Comparison of ENCODE assay signal across 13 cellular contexts in genomic region chr11:66082936-66083698, GRCh38. TPM values are rescaled to one million over a fixed set of nuclear protein-coding genes. Genes with fewer than 3 reads are reported as not detected.
DNase-seq lines count a peak whose midpoint lies in the region; ATAC-seq and TF ChIP-seq lines count a peak whose summit lies in the region.
"Had no signal": no experiment of that assay in that cellular context is flagged by ENCODE, and none has a peak within 500 bp of the region (broad histone marks: within the 10 kb centered on the region; RNA-seq: fewer than 3 reads in every experiment).

No MANE protein-coding gene starts in this region.

- intact Hi-C loops in A673 (cut with micrococcal nuclease; ENCODE audit: unreplicated experiment), result no loop called here
- intact Hi-C loops in heart right ventricle (cut with DNase I), result no loop called here
- intact Hi-C loops in posterior vena cava (cut with DNase I), result loop anchor here in 1 of 2 donors (10.0 kb wide), 1 partner anchor 122 kb away; no protein-coding TSS in a partner anchor

- H3K4me1 ChIP-seq in A673 (ENCODE audit: insufficient read depth, low read length, poor library complexity, severe bottlenecking) (peaks cover 45% of the 10 kb centered on the region), RWPE2 (ENCODE audit: insufficient read depth, poor library complexity, severe bottlenecking) (peaks cover 34% of the 10 kb centered on the region), heart right ventricle (peaks cover 14 to 73% (median 61%) of the 10 kb centered on the region in 9 donors)

- DNase-seq in A673 (ENCODE audit: low spot score) (peak; percentile 65), LHCN-M2 (ENCODE audit: low read depth) (peak; percentile 33), RWPE2 (ENCODE audit: low spot score) (no peak), heart right ventricle (no peak), foreskin melanocyte (no peak), posterior vena cava (ENCODE audit: low spot score) (no peak)
- DNase-seq: DND-41, SW 1271 had no signal

- CTCF ChIA-PET in A673 (lab: Charles Lee), result no interaction called here

- no peak for TF ChIP-seq CTCF in A673 (conservative IDR thresholded peaks at IDR 0.05; ENCODE audit: low read depth, low read length)
- no peak for TF ChIP-seq CTCF in RWPE2 (IDR thresholded peaks at IDR 0.05; ENCODE audit: poor library complexity, severe bottlenecking)
- no peak for TF ChIP-seq CTCF in heart right ventricle (IDR thresholded peaks at IDR 0.05)

- POLR2A ChIA-PET in A673 (lab: Charles Lee; ENCODE audit: low non-redundant PET), result no interaction called here

- no TSS peak for BruUV-seq in A673 (replicated peaks; lab: Mats Ljungman, UMichigan)

- H3K4me3 ChIP-seq in A673 (ENCODE audit: low read depth, low read length, poor library complexity, severe bottlenecking) (no peak overlapping the region), RWPE2 (ENCODE audit: severe bottlenecking) (no peak overlapping the region), heart right ventricle (no peak overlapping the region)
- H3K4me3 ChIP-seq: thoracic aorta had no signal

- no peaks in the 10 kb centered on the region for H3K27me3 ChIP-seq in A673 (replicated peaks; ENCODE audit: insufficient read depth, low read depth, low read length, poor library complexity)
- H3K27me3 ChIP-seq in RWPE2 (ENCODE audit: insufficient read depth, poor library complexity, severe bottlenecking), result no peaks in the 10 kb centered on the region
- H3K27me3 ChIP-seq in heart right ventricle, result no peaks in the 10 kb centered on the region

- H3K36me3 ChIP-seq in A673 (ENCODE audit: insufficient read depth, low read length, poor library complexity, severe bottlenecking) (no peaks in the 10 kb centered on the region), RWPE2 (ENCODE audit: low read depth) (peaks cover 3% of the 10 kb centered on the region), heart right ventricle (peaks cover 0 to 10% (median 0%) of the 10 kb centered on the region in 9 donors)
- H3K36me3 ChIP-seq: thoracic aorta had no signal

- H3K27ac ChIP-seq in A673 (ENCODE audit: low read depth, low read length, poor library complexity, severe bottlenecking) (peak overlapping the region; percentile 40), RWPE2 (ENCODE audit: poor library complexity, severe bottlenecking) (peak overlapping the region; percentile 63), heart right ventricle (peak overlapping the region in 6 of 10 donors; percentile 17 to 86 (median 44))

- ATAC-seq in RWPE2 (ENCODE audit: low read depth) (peak; percentile 26; the same call in 2 of the 3 replicates), heart right ventricle (peak in 3 of 8 donors; percentile 24 to 41 (median 26)), GM21576 (IDR thresholded peaks at IDR 0.05; ENCODE audit: unreplicated experiment) (no peak), HG03045 (IDR thresholded peaks at IDR 0.05; ENCODE audit: unreplicated experiment) (no peak)

- 31 to 45% methylated on average over 4 of the region's 4 CpGs for WGBS in heart right ventricle, 2 donors

- H3K9me3 ChIP-seq in A673 (ENCODE audit: low read depth, low read length, poor library complexity, severe bottlenecking), result no peaks in the 10 kb centered on the region
- H3K9me3 ChIP-seq in RWPE2 (ENCODE audit: severe bottlenecking), result no peaks in the 10 kb centered on the region
- H3K9me3 ChIP-seq in heart right ventricle, result no peaks in the 10 kb centered on the region
- H3K9me3 ChIP-seq: thoracic aorta had no signal

RNA-seq across cellular contexts. Expression of gene PACS1, which starts 13.0 kb away (rescaled TPM):
- total RNA-seq in A673 (2021) (75.7 and 79.1 TPM in 2 replicates), LHCN-M2 (2014; rRNA removed) (26.0 and 30.0 TPM in 2 replicates), heart right ventricle (100 to 1,000 TPM in 4 of 10 donors, 10 to 100 TPM in 6; 50.0 to 121 (median 81.9) TPM), posterior vena cava (10 to 100 TPM; 65.1 to 84.1 TPM)
- 52.3 TPM for polyA plus RNA-seq in LHCN-M2 (2012)
- 10 to 100 TPM; 24.1 to 28.2 TPM for polyA plus RNA-seq in heart right ventricle

RNA-seq across cellular contexts. Expression of gene SF3B2, which starts 31.0 kb away (rescaled TPM):
- 357 and 358 TPM in 2 replicates for total RNA-seq in A673 (2021)
- total RNA-seq in LHCN-M2 (2014; rRNA removed), result 156 and 163 TPM in 2 replicates
- 166 TPM for polyA plus RNA-seq in LHCN-M2 (2012)
- total RNA-seq in heart right ventricle, result 10 to 100 TPM; 62.0 to 89.8 (median 72.7) TPM
- 10 to 100 TPM; 46.5 to 94.9 TPM for polyA plus RNA-seq in heart right ventricle
- total RNA-seq in posterior vena cava, result 100 to 1,000 TPM; 117 to 140 TPM

RNA-seq across cellular contexts. Expression of gene GAL3ST3, which starts 34.2 kb away (rescaled TPM):
- total RNA-seq in A673 (2021) (1.8 and 2.0 TPM in 2 replicates), LHCN-M2 (2014; rRNA removed) (not detected in 2 replicates), heart right ventricle (1 to 10 TPM; 1.9 to 4.6 (median 2.5) TPM), posterior vena cava (1 to 10 TPM in 1 of 2 donors, under 1 TPM in 1; 0.74 to 1.2 TPM)
- polyA plus RNA-seq in LHCN-M2 (2012), result 0.74 TPM
- 1 to 10 TPM in 1 of 2 donors, under 1 TPM in 1; 0.07 to 1.0 TPM for polyA plus RNA-seq in heart right ventricle

RNA-seq across cellular contexts. Expression of gene CATSPER1, which starts 56.8 kb away (rescaled TPM):
- total RNA-seq in A673 (2021) (not detected in 2 replicates), LHCN-M2 (2014; rRNA removed) (0.75 and 1.8 TPM in 2 replicates), heart right ventricle (1 to 10 TPM in 1 of 10 donors, not detected in 9; 1.1 TPM), posterior vena cava (1 to 10 TPM in 1 of 2 donors, under 1 TPM in 1; 0.24 to 1.1 TPM)
- 3.9 TPM for polyA plus RNA-seq in LHCN-M2 (2012)
- under 1 TPM in 1 of 2 donors, not detected in 1; 0.17 TPM for polyA plus RNA-seq in heart right ventricle
- total RNA-seq: dermis microvascular lymphatic vessel endothelial cell, neural crest cell, thoracic aorta had no signal

Comparison
In these comparisons a context has a peak if more than half of its experiments do, and no peak if none do; other contexts are left out.
1. DNase-seq: peak in A673 (single experiment) and LHCN-M2 (single experiment); none in RWPE2 (single experiment), heart right ventricle (0 of 2), foreskin melanocyte (single experiment) and posterior vena cava (single experiment).
2. Peak in every context shown above with its lines, with median percentiles within 50 percentile points of each other: H3K27ac ChIP-seq.